ENCODE assay signal across 16 cellular contexts in genomic region chr4:115575851-115576250, GRCh38.
DNase-seq lines count a peak whose midpoint lies in the region; TF ChIP-seq lines count a peak whose summit lies in the region.
"Had no signal": no experiment of that assay in that cellular context is flagged by ENCODE, and none has a peak within 500 bp of the region (broad histone marks: within the 10 kb centered on the region; RNA-seq: fewer than 3 reads in every experiment).

No MANE protein-coding gene starts in this region.

- no peak overlapping the region for H3K27ac Mint-ChIP-seq in activated naive CD8-positive, alpha-beta T cell treated with anti-CD3 and anti-CD28 coated beads for 36 hours
- no peak overlapping the region for H3K27ac Mint-ChIP-seq in activated CD4-positive, alpha-beta memory T cell treated with anti-CD3 and anti-CD28 coated beads for 36 hours
- H3K27ac Mint-ChIP-seq: B cell; CD4-positive, alpha-beta T cell had no signal

- H2BK12ac ChIP-seq in mesenchymal stem cell (ENCODE audit: low read length in 2 of 2), result no peak overlapping the region

- H3K79me1 ChIP-seq in mesenchymal stem cell (replicated peaks; ENCODE audit: low read length, poor library complexity, severe bottlenecking), result no peaks in the 10 kb centered on the region

- no peak overlapping the region for H4K8ac ChIP-seq in mesenchymal stem cell (ENCODE audit: low read length)

- H3K36me3 ChIP-seq in HUES6 (ENCODE audit: control insufficient read depth, insufficient read depth, low read length) (no peaks in the 10 kb centered on the region), mesenchymal stem cell (ENCODE audit: control insufficient read depth in 1 of 2, insufficient read depth in 2 of 2, low read depth in 1 of 2, low read length in 2 of 2) (no peaks in the 10 kb centered on the region)
- H3K36me3 ChIP-seq: HAP-1, SJCRH30 had no signal

- H3K4me3 ChIP-seq in HUES6 (ENCODE audit: low read depth, low read length), result no peak overlapping the region
- no peak overlapping the region for H3K4me3 ChIP-seq in choroid plexus epithelial cell (ENCODE audit: low read depth, low read length)
- H3K4me3 ChIP-seq in mesenchymal stem cell (ENCODE audit: insufficient read depth in 1 of 2, low read depth in 1 of 2, low read length in 2 of 2), result no peak overlapping the region
- H3K4me3 ChIP-seq: HAP-1, SJCRH30 had no signal

- no peak overlapping the region for H2BK15ac ChIP-seq in mesenchymal stem cell (ENCODE audit: low read depth, poor library complexity, severe bottlenecking)

- H2AFZ ChIP-seq in mesenchymal stem cell (ENCODE audit: low read depth, low read length), result no peak overlapping the region

- H3K4me1 ChIP-seq in HUES6 (ENCODE audit: control insufficient read depth, insufficient read depth, low read length) (peaks cover 14% of the 10 kb centered on the region), mesenchymal stem cell (ENCODE audit: control insufficient read depth, insufficient read depth, low read depth, low read length) (no peaks in the 10 kb centered on the region)
- H3K4me1 ChIP-seq: HAP-1 had no signal

- no peak overlapping the region for H4K91ac ChIP-seq in mesenchymal stem cell (ENCODE audit: low read length)

- H3K9ac ChIP-seq in HUES6 (ENCODE audit: low read length), result no peak overlapping the region
- no peak overlapping the region for H3K9ac ChIP-seq in mesenchymal stem cell (ENCODE audit: low read length)

- no peak overlapping the region for H2BK120ac ChIP-seq in mesenchymal stem cell (ENCODE audit: low read depth, low read length)

- no peak for TF ChIP-seq CTCF in choroid plexus epithelial cell (conservative IDR thresholded peaks at IDR 0.05; ENCODE audit: low read depth, low read length)

- H3K9me3 Mint-ChIP-seq in activated naive CD8-positive, alpha-beta T cell treated with anti-CD3 and anti-CD28 coated beads for 36 hours, result peaks cover 7% of the 10 kb centered on the region
- peaks cover 18% of the 10 kb centered on the region for H3K9me3 Mint-ChIP-seq in activated CD4-positive, alpha-beta memory T cell treated with anti-CD3 and anti-CD28 coated beads for 36 hours

- no peaks in the 10 kb centered on the region for H3K9me3 ChIP-seq in HUES6 (ENCODE audit: control insufficient read depth, insufficient read depth, low read depth, low read length)
- peaks cover 9% of the 10 kb centered on the region for H3K9me3 ChIP-seq in mesenchymal stem cell (ENCODE audit: control insufficient read depth, low read length)
- H3K9me3 ChIP-seq: HAP-1, SJCRH30 had no signal

- no peak overlapping the region for H3K4me3 Mint-ChIP-seq in activated naive CD8-positive, alpha-beta T cell treated with anti-CD3 and anti-CD28 coated beads for 36 hours
- H3K4me3 Mint-ChIP-seq in activated CD4-positive, alpha-beta memory T cell treated with anti-CD3 and anti-CD28 coated beads for 36 hours, result no peak overlapping the region
- H3K4me3 Mint-ChIP-seq: B cell; CD4-positive, alpha-beta T cell had no signal

- H3K4me2 ChIP-seq in mesenchymal stem cell (ENCODE audit: low read length, poor library complexity, severe bottlenecking), result no peak overlapping the region

- CTCF ChIA-PET in activated CD4-positive, alpha-beta memory T cell treated with anti-CD3 and anti-CD28 coated beads for 36 hours (lab: Charles Lee), result no interaction called here

- no peak overlapping the region for H3K4ac ChIP-seq in mesenchymal stem cell (ENCODE audit: low read depth in 1 of 2, low read length in 2 of 2)

- peak overlapping the region; percentile 87 for H3K27ac ChIP-seq in HUES6 (ENCODE audit: low read depth, low read length)
- peak overlapping the region; percentile 12 for H3K27ac ChIP-seq in mesenchymal stem cell (ENCODE audit: low read length, poor library complexity, severe bottlenecking)
- H3K27ac ChIP-seq: SJCRH30 had no signal

- H2BK5ac ChIP-seq in mesenchymal stem cell (ENCODE audit: low read depth, low read length, poor library complexity, severe bottlenecking), result no peak overlapping the region

- no peak overlapping the region for H3K18ac ChIP-seq in mesenchymal stem cell (ENCODE audit: low read depth in 1 of 2, low read length in 2 of 2)

- no peak overlapping the region for H3K23ac ChIP-seq in mesenchymal stem cell (ENCODE audit: low read length in 2 of 2)

- H3K14ac ChIP-seq in mesenchymal stem cell (ENCODE audit: low read length in 2 of 2), result no peak overlapping the region

- WGBS in mesenchymal stem cell, result 78% methylated on average over 1 of the region's 1 CpG

- H3K36me3 Mint-ChIP-seq in activated naive CD8-positive, alpha-beta T cell treated with anti-CD3 and anti-CD28 coated beads for 36 hours, result no peaks in the 10 kb centered on the region
- H3K36me3 Mint-ChIP-seq in activated CD4-positive, alpha-beta memory T cell treated with anti-CD3 and anti-CD28 coated beads for 36 hours, result no peaks in the 10 kb centered on the region

- no peak overlapping the region for H2AK5ac ChIP-seq in mesenchymal stem cell (ENCODE audit: low read length, severe bottlenecking)

- DNase-seq in choroid plexus epithelial cell (ENCODE audit: low read depth) (peak; percentile 2), mesenchymal stem cell (no peak), RPMI8226 (no peak)
- no peak for DNase-seq in activated naive CD8-positive, alpha-beta T cell treated with anti-CD3 and anti-CD28 coated beads for 36 hours
- no peak for DNase-seq in activated CD4-positive, alpha-beta memory T cell treated with anti-CD3 and anti-CD28 coated beads for 36 hours
- DNase-seq in activated CD4-positive, alpha-beta T cell treated with anti-CD3 and anti-CD28 coated beads, Interleukin-2, amount 50 U/mL, for 1 hour, result no peak
- DNase-seq: CD4-positive, alpha-beta T cell; NCI-H1105 treated with DMSO at 0.1 percent for 48 hours; NCI-H1694 treated with DMSO at 0.1 percent for 48 hours; NCI-H446; NCI-H69; PC-3; SJCRH30 had no signal

- H3K27me3 ChIP-seq in HUES6 (ENCODE audit: control insufficient read depth, insufficient read depth, low read length) (no peaks in the 10 kb centered on the region), mesenchymal stem cell (ENCODE audit: control insufficient read depth in 1 of 2, insufficient read depth in 1 of 2, low read length in 2 of 2) (no peaks in the 10 kb centered on the region)
- H3K27me3 ChIP-seq: SJCRH30 had no signal

- intact Hi-C loops in activated CD4-positive, alpha-beta memory T cell treated with anti-CD3 and anti-CD28 coated beads for 36 hours (cut with micrococcal nuclease), result no loop called here

- POLR2A ChIA-PET in activated CD4-positive, alpha-beta memory T cell treated with anti-CD3 and anti-CD28 coated beads for 36 hours (lab: Charles Lee), result no interaction called here

- no peaks in the 10 kb centered on the region for H3K4me1 Mint-ChIP-seq in activated naive CD8-positive, alpha-beta T cell treated with anti-CD3 and anti-CD28 coated beads for 36 hours
- no peaks in the 10 kb centered on the region for H3K4me1 Mint-ChIP-seq in activated CD4-positive, alpha-beta memory T cell treated with anti-CD3 and anti-CD28 coated beads for 36 hours (ENCODE audit: low read depth)
- H3K4me1 Mint-ChIP-seq: B cell had no signal

- H3K27me3 Mint-ChIP-seq in activated naive CD8-positive, alpha-beta T cell treated with anti-CD3 and anti-CD28 coated beads for 36 hours, result no peaks in the 10 kb centered on the region
- H3K27me3 Mint-ChIP-seq in activated CD4-positive, alpha-beta memory T cell treated with anti-CD3 and anti-CD28 coated beads for 36 hours, result no peaks in the 10 kb centered on the region
- H3K27me3 Mint-ChIP-seq: B cell; CD4-positive, alpha-beta T cell had no signal
